In the genomic region with DNA sequence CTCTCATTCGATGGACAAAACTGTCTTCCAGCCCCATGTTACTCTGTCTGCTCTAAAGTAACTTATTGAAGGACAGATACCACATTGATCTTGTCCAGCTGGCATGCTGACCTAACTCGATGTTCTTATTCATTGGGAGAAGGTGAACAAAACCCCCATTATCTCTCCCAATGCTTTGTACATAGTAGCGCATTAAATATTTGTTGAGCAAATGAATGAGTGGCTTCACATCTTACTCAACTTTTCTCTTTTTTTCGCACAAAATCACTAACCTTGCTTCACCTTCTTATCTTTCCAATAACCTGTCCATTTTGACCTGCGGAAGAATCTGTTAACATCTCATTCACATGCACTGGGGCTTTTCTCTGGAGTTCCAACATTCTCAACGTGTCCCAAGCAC, we compare ENCODE assay signal across 30 cellular contexts. TPM values are rescaled to one million over a fixed set of nuclear protein-coding genes. Genes with fewer than 3 reads are reported as not detected.
"Had no signal": no experiment of that assay in that cellular context is flagged by ENCODE, and none has a peak within 500 bp of the region (broad histone marks: within the 10 kb centered on the region; RNA-seq: fewer than 3 reads in every experiment).

No MANE protein-coding gene starts in this region.

- H3K27me3 ChIP-seq: ascending aorta, dorsolateral prefrontal cortex, gastrocnemius medialis, hepatocyte had no signal

- H3K4me3 Mint-ChIP-seq: activated CD4-positive, alpha-beta memory T cell treated with anti-CD3 and anti-CD28 coated beads, Interleukin-2, amount 10 ng/mL, durations not matched to agents 7 days and 5 days; activated CD4-positive, alpha-beta T cell treated with anti-CD3 and anti-CD28 coated beads, Interleukin-2, amount 10 ng/mL, durations not matched to agents 7 days and 5 days; activated CD8-positive, alpha-beta memory T cell treated with anti-CD3 and anti-CD28 coated beads, Interleukin-2, amount 10 ng/mL, durations not matched to agents 7 days and 5 days; central memory CD8-positive, alpha-beta T cell; dendritic cell treated with granulocyte-macrophage colony-stimulating factor and Interleukin-4, amounts not matched to agents 40 ng/mL and 50 ng/mL, for 4 days; endodermal cell; WTC11 had no signal

- H3K27ac ChIP-seq: ascending aorta, brain microvascular endothelial cell, coronary artery, dorsolateral prefrontal cortex, foreskin keratinocyte, gastrocnemius medialis, heart right ventricle, hepatocyte, VCaP had no signal

- H3K9me3 ChIP-seq: ascending aorta, gastrocnemius medialis, heart right ventricle had no signal

- H3K27ac Mint-ChIP-seq: activated CD4-positive, alpha-beta memory T cell treated with anti-CD3 and anti-CD28 coated beads, Interleukin-2, amount 10 ng/mL, durations not matched to agents 7 days and 5 days; activated CD4-positive, alpha-beta T cell treated with anti-CD3 and anti-CD28 coated beads, Interleukin-2, amount 10 ng/mL, durations not matched to agents 7 days and 5 days; activated CD8-positive, alpha-beta memory T cell treated with anti-CD3 and anti-CD28 coated beads, Interleukin-2, amount 10 ng/mL, durations not matched to agents 7 days and 5 days; dendritic cell treated with granulocyte-macrophage colony-stimulating factor and Interleukin-4, amounts not matched to agents 40 ng/mL and 50 ng/mL, for 4 days; endodermal cell; WTC11 had no signal

- DNase-seq: activated CD4-positive, alpha-beta memory T cell treated with anti-CD3 and anti-CD28 coated beads, Interleukin-2, amount 10 ng/mL, durations not matched to agents 7 days and 5 days; activated CD4-positive, alpha-beta T cell treated with anti-CD3 and anti-CD28 coated beads for 1 hour; activated CD4-positive, alpha-beta T cell treated with anti-CD3 and anti-CD28 coated beads for 4 hours; activated CD4-positive, alpha-beta T cell treated with anti-CD3 and anti-CD28 coated beads, Interleukin-2, amount 10 ng/mL, durations not matched to agents 7 days and 5 days; activated CD4-positive, alpha-beta T cell treated with anti-CD3 and anti-CD28 coated beads, Interleukin-2, amount 50 U/mL, for 4 hours; activated CD8-positive, alpha-beta memory T cell treated with anti-CD3 and anti-CD28 coated beads, Interleukin-2, amount 10 ng/mL, durations not matched to agents 7 days and 5 days; activated CD8-positive, alpha-beta memory T cell treated with anti-CD3 and anti-CD28 coated beads, Interleukin-2, amount 50 U/mL, for 4 hours; activated effector memory CD4-positive, alpha-beta T cell treated with anti-CD3 and anti-CD28 coated beads, Interleukin-2, amount 50 U/mL, for 16 hours; activated naive CD4-positive, alpha-beta T cell treated with anti-CD3 and anti-CD28 coated beads, Interleukin-2, amount 50 U/mL, for 16 hours; activated T-cell treated with anti-CD3 and anti-CD28 coated beads, Interleukin-2, amount 50 U/mL, for 1 hour; brain microvascular endothelial cell; dorsolateral prefrontal cortex; effector memory CD4-positive, alpha-beta T cell; endodermal cell; foreskin keratinocyte; gastrocnemius medialis; heart right ventricle had no signal

- H3K4me1 Mint-ChIP-seq: WTC11 had no signal

- H3K36me3 Mint-ChIP-seq: activated CD8-positive, alpha-beta memory T cell treated with anti-CD3 and anti-CD28 coated beads, Interleukin-2, amount 10 ng/mL, durations not matched to agents 7 days and 5 days; WTC11 had no signal

- H3K27me3 Mint-ChIP-seq: dendritic cell treated with granulocyte-macrophage colony-stimulating factor and Interleukin-4, amounts not matched to agents 40 ng/mL and 50 ng/mL, for 4 days had no signal

- H3K36me3 ChIP-seq: ascending aorta, brain microvascular endothelial cell, gastrocnemius medialis, heart right ventricle had no signal

- H3K4me3 ChIP-seq: ascending aorta, coronary artery, dorsolateral prefrontal cortex, gastrocnemius medialis, heart right ventricle, hepatocyte had no signal

- H3K4me1 ChIP-seq: ascending aorta, gastrocnemius medialis, heart right ventricle had no signal

- H3K9me3 Mint-ChIP-seq: activated CD4-positive, alpha-beta memory T cell treated with anti-CD3 and anti-CD28 coated beads, Interleukin-2, amount 10 ng/mL, durations not matched to agents 7 days and 5 days; activated CD4-positive, alpha-beta T cell treated with anti-CD3 and anti-CD28 coated beads, Interleukin-2, amount 10 ng/mL, durations not matched to agents 7 days and 5 days; activated T-helper 2 cell treated with anti-CD3 and anti-CD28 coated beads, Interferon-gamma antibody, Interleukin-2, Interleukin-4, amounts not matched to agents 10 μg/mL and 5 μg/mL and 100 μg/mL, durations not matched to agents 14 hours and 24 hours and 36 hours; central memory CD8-positive, alpha-beta T cell; dendritic cell treated with granulocyte-macrophage colony-stimulating factor and Interleukin-4, amounts not matched to agents 40 ng/mL and 50 ng/mL, for 4 days; endodermal cell; WTC11 had no signal

- ATAC-seq: esophagus mucosa, foreskin keratinocyte, gastrocnemius medialis, WTC11 had no signal

RNA-seq across cellular contexts. Expression of gene MAB21L3, which starts 18.3 kb away (rescaled TPM):
- total RNA-seq: activated CD4-positive, alpha-beta memory T cell treated with anti-CD3 and anti-CD28 coated beads, Interleukin-2, amount 10 ng/mL, durations not matched to agents 7 days and 5 days; activated CD4-positive, alpha-beta T cell treated with anti-CD3 and anti-CD28 coated beads, Interleukin-2, amount 10 ng/mL, durations not matched to agents 7 days and 5 days; activated CD8-positive, alpha-beta memory T cell treated with anti-CD3 and anti-CD28 coated beads for 36 hours; activated CD8-positive, alpha-beta memory T cell treated with anti-CD3 and anti-CD28 coated beads, Interleukin-2, amount 10 ng/mL, durations not matched to agents 7 days and 5 days; activated T-helper 2 cell treated with anti-CD3 and anti-CD28 coated beads, Interferon-gamma antibody, Interleukin-2, Interleukin-4, amounts not matched to agents 10 μg/mL and 5 μg/mL and 100 μg/mL, durations not matched to agents 14 hours and 24 hours and 36 hours; ascending aorta; cardiac septum; glomerular endothelial cell; T-helper 1 cell treated with Interleukin-12 subunit alpha and Interleukin-12 subunit beta and Interleukin-4 antibody, amounts not matched to agents 30 ng/mL and 1 ng/mL, for 36 hours; WTC11 had no signal
